23 cellular contexts compared by ENCODE assay signal in genomic region chr17:27342059-27342458, GRCh38. TPM values are rescaled to one million over a fixed set of nuclear protein-coding genes. Genes with fewer than 3 reads are reported as not detected.
DNase-seq lines count a peak whose midpoint lies in the region; TF ChIP-seq lines count a peak whose summit lies in the region.
"Had no signal": no experiment of that assay in that cellular context is flagged by ENCODE, and none has a peak within 500 bp of the region (broad histone marks: within the 10 kb centered on the region; RNA-seq: fewer than 3 reads in every experiment).

No MANE protein-coding gene starts in this region.

- H3K27me3 ChIP-seq in Karpas-422 (ENCODE audit: low read length) (no peaks in the 10 kb centered on the region; the same call in 1 of the 2 replicates), SU-DHL-6 (ENCODE audit: low read length) (no peaks in the 10 kb centered on the region)

- no peaks in the 10 kb centered on the region for H3K36me3 ChIP-seq in Karpas-422 (ENCODE audit: insufficient read depth, low read length)
- H3K36me3 ChIP-seq in SU-DHL-6 (ENCODE audit: low read length): no peaks in the 10 kb centered on the region

- H3K9me3 ChIP-seq in Karpas-422 (ENCODE audit: low read length) (no peaks in the 10 kb centered on the region), SU-DHL-6 (ENCODE audit: insufficient read depth, low read length) (no peaks in the 10 kb centered on the region)
- H3K9me3 ChIP-seq: HAP-1, SK-N-SH had no signal

- H2AFZ ChIP-seq in Karpas-422 (ENCODE audit: low read length) (no peak overlapping the region), SU-DHL-6 (ENCODE audit: low read depth, low read length, severe bottlenecking) (no peak overlapping the region)
- H2AFZ ChIP-seq: GM23248, PC-9 had no signal

- TF ChIP-seq CTCF in SU-DHL-6 (IDR thresholded peaks at IDR 0.05; ENCODE audit: insufficient read depth, low read length, poor library complexity, severe bottlenecking): no peak

- H3K9me2 ChIP-seq in Karpas-422 (replicated peaks; ENCODE audit: insufficient read depth, low read length): no peaks in the 10 kb centered on the region
- H3K9me2 ChIP-seq in SU-DHL-6 (replicated peaks; ENCODE audit: insufficient read depth, low read length): no peaks in the 10 kb centered on the region
- H3K9me2 ChIP-seq: SK-N-SH had no signal

- intact Hi-C loops in dendritic cell treated with granulocyte-macrophage colony-stimulating factor and Interleukin-4, amounts not matched to agents 40 ng/mL and 50 ng/mL, for 4 days (cut with micrococcal nuclease): no loop called here
- intact Hi-C loops in posterior vena cava (cut with DNase I): no loop called here

- peaks cover 83% of the 10 kb centered on the region for H3K4me1 ChIP-seq in Karpas-422 (ENCODE audit: low read length)

- H3K79me2 ChIP-seq in Karpas-422 (ENCODE audit: low read length) (no peaks in the 10 kb centered on the region), SU-DHL-6 (ENCODE audit: insufficient read depth, low read length) (no peaks in the 10 kb centered on the region)

- H3K4me3 ChIP-seq in Karpas-422 (ENCODE audit: low read length) (peak overlapping the region; percentile 33; the same call in 1 of the 2 replicates), SU-DHL-6 (ENCODE audit: insufficient read depth, low read length, poor library complexity, severe bottlenecking) (no peak overlapping the region)
- H3K4me3 ChIP-seq: GM23248, HAP-1, PC-9 had no signal

- peak overlapping the region; percentile 55 for H3K27ac Mint-ChIP-seq in dendritic cell treated with granulocyte-macrophage colony-stimulating factor and Interleukin-4, amounts not matched to agents 40 ng/mL and 50 ng/mL, for 4 days
- H3K27ac Mint-ChIP-seq: CD4-positive, alpha-beta T cell had no signal

- H3K4me3 Mint-ChIP-seq in dendritic cell treated with granulocyte-macrophage colony-stimulating factor and Interleukin-4, amounts not matched to agents 40 ng/mL and 50 ng/mL, for 4 days: no peak overlapping the region
- H3K4me3 Mint-ChIP-seq: CD4-positive, alpha-beta T cell had no signal

- peaks cover 34% of the 10 kb centered on the region for H3F3A ChIP-seq in SU-DHL-6 (ENCODE audit: insufficient read depth)

- no peaks in the 10 kb centered on the region for H3K9me3 Mint-ChIP-seq in dendritic cell treated with granulocyte-macrophage colony-stimulating factor and Interleukin-4, amounts not matched to agents 40 ng/mL and 50 ng/mL, for 4 days
- H3K9me3 Mint-ChIP-seq: CD4-positive, alpha-beta T cell had no signal

- H3K27ac ChIP-seq in Karpas-422 (ENCODE audit: low read length) (peak overlapping the region; percentile 43), SU-DHL-6 (ENCODE audit: low read depth, low read length) (peak overlapping the region; percentile 57)
- H3K27ac ChIP-seq: GM23248, KMS-11, PC-9, RWPE1 had no signal

- DNase-seq in Karpas-422 (peak; percentile 78), posterior vena cava (ENCODE audit: low spot score) (peak; percentile 15), NK-92 (lab: John Stamatoyannopoulos, UW; ENCODE audit: unreplicated experiment) (no peak), NCI-H2171 (lab: John Stamatoyannopoulos, UW) (no peak)
- no peak for DNase-seq in activated CD8-positive, alpha-beta memory T cell treated with anti-CD3 and anti-CD28 coated beads, Interleukin-2, amount 50 U/mL, for 4 hours
- DNase-seq: CD4-positive, alpha-beta T cell; COR-L47; DMS79 treated with DMSO at 0.1 percent for 48 hours; GM23248; MV-4-11; NCI-H1105 treated with DMSO at 0.1 percent for 48 hours; NCI-H1694; NCI-H2081 treated with DMSO at 0.1 percent for 48 hours; NCI-H446; NCI-H526; PC-9; SHP77 treated with DMSO at 0.1 percent for 48 hours; SK-N-SH had no signal

- H3K4me1 Mint-ChIP-seq in dendritic cell treated with granulocyte-macrophage colony-stimulating factor and Interleukin-4, amounts not matched to agents 40 ng/mL and 50 ng/mL, for 4 days (ENCODE audit: low read depth): peaks cover 54% of the 10 kb centered on the region

- H4K20me1 ChIP-seq in Karpas-422 (ENCODE audit: insufficient read depth, low read depth, low read length) (no peaks in the 10 kb centered on the region), SU-DHL-6 (ENCODE audit: low read depth, low read length) (no peaks in the 10 kb centered on the region)

- H3K4me2 ChIP-seq in Karpas-422 (ENCODE audit: low read depth, low read length, poor library complexity, severe bottlenecking) (peak overlapping the region; percentile 55), SU-DHL-6 (ENCODE audit: low read depth, low read length, poor library complexity, severe bottlenecking) (peak overlapping the region; percentile 19)
- H3K4me2 ChIP-seq: KMS-11, PC-9, SK-N-SH had no signal

- no peaks in the 10 kb centered on the region for H3K27me3 Mint-ChIP-seq in dendritic cell treated with granulocyte-macrophage colony-stimulating factor and Interleukin-4, amounts not matched to agents 40 ng/mL and 50 ng/mL, for 4 days
- H3K27me3 Mint-ChIP-seq: CD4-positive, alpha-beta T cell had no signal

- no peaks in the 10 kb centered on the region for H3K36me3 Mint-ChIP-seq in dendritic cell treated with granulocyte-macrophage colony-stimulating factor and Interleukin-4, amounts not matched to agents 40 ng/mL and 50 ng/mL, for 4 days (ENCODE audit: low read depth)

- H3K9ac ChIP-seq in Karpas-422 (ENCODE audit: low read length) (0 out of 2 replicates have a peak overlapping the region, but pooled peaks have one; percentile 30), SU-DHL-6 (ENCODE audit: low read length) (0 out of 2 replicates have a peak overlapping the region, but pooled peaks have one; percentile 26)
- H3K9ac ChIP-seq: GM23248, KMS-11, SK-N-SH had no signal

RNA-seq across cellular contexts. Expression of gene WSB1, which starts 48.1 kb away (rescaled TPM):
- 106 and 128 TPM in 2 replicates for total RNA-seq in Karpas-422 (2014; rRNA removed; shearing (Covaris generic); ENCODE audit: low replicate concordance)
- 100 to 1,000 TPM; 206 to 227 TPM for total RNA-seq in posterior vena cava

Comparison
In these comparisons a context has a peak if more than half of its experiments do, and no peak if none do; other contexts are left out.
1. DNase-seq: peak in Karpas-422 (single experiment) and posterior vena cava (single experiment); none in NK-92 (single experiment), activated CD8-positive, alpha-beta memory T cell treated with anti-CD3 and anti-CD28 coated beads, Interleukin-2, amount 50 U/mL, for 4 hours (single experiment) and NCI-H2171 (single experiment).